ENCODE assay signal across 13 cellular contexts in the genomic region with DNA sequence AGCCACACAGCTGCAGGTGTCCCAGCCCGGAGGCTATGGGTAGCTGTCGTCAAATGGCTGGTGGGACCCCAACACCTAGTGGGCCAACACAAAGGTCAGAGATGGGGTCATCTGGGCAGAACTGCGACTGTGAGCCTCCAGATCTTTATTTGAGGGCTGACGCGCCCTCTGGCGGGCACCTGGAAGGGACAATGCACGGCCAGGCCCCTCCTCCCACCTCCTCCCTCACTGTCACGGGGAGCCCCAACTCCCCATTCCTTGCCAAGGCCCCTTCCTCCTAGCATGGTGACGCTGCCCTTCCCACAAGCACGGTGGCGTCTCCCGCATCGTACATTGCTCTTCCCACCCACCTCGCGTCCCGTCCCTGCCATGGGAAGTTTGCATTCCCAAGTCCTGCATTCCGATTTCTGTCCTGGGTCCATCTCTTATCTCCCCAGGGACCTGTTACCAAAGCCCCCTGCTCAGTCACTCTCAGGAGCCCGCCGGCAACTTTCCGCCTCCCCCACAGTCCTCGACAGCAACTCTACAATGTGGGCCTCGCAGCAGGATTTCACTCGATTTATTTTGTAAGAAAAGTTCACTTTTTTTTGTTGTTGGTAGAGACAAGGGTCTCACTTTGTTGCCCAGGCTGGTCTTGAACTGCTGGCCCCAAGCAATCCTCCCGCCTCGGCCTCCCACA. TPM values are rescaled to one million over a fixed set of nuclear protein-coding genes. Genes with fewer than 3 reads are reported as not detected.
DNase-seq lines count a peak whose midpoint lies in the region; ATAC-seq, FAIRE-seq and TF ChIP-seq lines count a peak whose summit lies in the region.
"Had no signal": no experiment of that assay in that cellular context is flagged by ENCODE, and none has a peak within 500 bp of the region (broad histone marks: within the 10 kb centered on the region; RNA-seq: fewer than 3 reads in every experiment).

No MANE protein-coding gene starts in this region.

- ATAC-seq in HG03196 (IDR thresholded peaks at IDR 0.05; ENCODE audit: unreplicated experiment) (no peak), HG03442 (IDR thresholded peaks at IDR 0.05; ENCODE audit: unreplicated experiment) (no peak)

- H3K4me1 Mint-ChIP-seq in MCF 10A (ENCODE audit: insufficient read depth, unreplicated experiment): no peaks in the 10 kb centered on the region

- TF ChIP-seq POLR2A in uterus (IDR thresholded peaks at IDR 0.05): no peak

- peak; percentile 88 for FAIRE-seq in HTR-8/SVneo (lab: Jason Lieb, UNC)

- peak; percentile 20 to 41 for DNase-seq in T47D (ENCODE audit: low read depth in 1 of 2, low spot score in 1 of 2)
- no peak for DNase-seq in MCF 10A (ENCODE audit: unreplicated experiment)
- DNase-seq in HTR-8/SVneo (ENCODE audit: insufficient read length, low spot score): peak; percentile 42
- no peak for DNase-seq in brain microvascular endothelial cell
- no peak for DNase-seq in retinal pigment epithelial cell (ENCODE audit: low read depth)
- DNase-seq in uterus: no peak
- DNase-seq: C1 segment of cervical spinal cord, kidney glomerular epithelial cell, MG63, SHP77 treated with DMSO at 0.1 percent for 48 hours had no signal

- H3K27ac ChIP-seq in brain microvascular endothelial cell (no peak overlapping the region), uterus (no peak overlapping the region)

- H3K27ac Mint-ChIP-seq in MCF 10A (ENCODE audit: low read depth, unreplicated experiment): no peak overlapping the region
- H3K27ac Mint-ChIP-seq: natural killer cell had no signal

- POLR2A ChIA-PET in MCF 10A (lab: Yijun Ruan, JAX): no interaction called here

- H3K4me3 Mint-ChIP-seq in MCF 10A (ENCODE audit: unreplicated experiment): no peak overlapping the region
- H3K4me3 Mint-ChIP-seq: natural killer cell had no signal

- in situ Hi-C loops in T47D (cut with HindIII; ENCODE audit: low pct_unique_long_range_greater_than_20kb, low sequenced_read_pairs) (no loop called here), brain microvascular endothelial cell (cut with HindIII; ENCODE audit: low pct_ligation_motif_present, low sequenced_read_pairs) (no loop called here)

- no peaks in the 10 kb centered on the region for H3K27me3 ChIP-seq in brain microvascular endothelial cell (replicated peaks)
- H3K27me3 ChIP-seq in uterus: no peaks in the 10 kb centered on the region
- H3K27me3 ChIP-seq: MG63 had no signal

- H3K4me3 ChIP-seq in brain microvascular endothelial cell (ENCODE audit: low read depth, low read length): no peak overlapping the region
- H3K4me3 ChIP-seq in retinal pigment epithelial cell (ENCODE audit: low read length): no peak overlapping the region
- H3K4me3 ChIP-seq in uterus: no peak overlapping the region
- H3K4me3 ChIP-seq: MG63 had no signal

- CTCF ChIA-PET in MCF 10A (lab: Yijun Ruan, JAX): interaction anchor here (1.0 to 1.8 kb wide), 2 partner anchors 29 to 83 kb away, joined by 3 to 6 read pairs; no protein-coding TSS in a partner anchor

- H3K9me3 Mint-ChIP-seq in MCF 10A (ENCODE audit: unreplicated experiment): peaks cover 31% of the 10 kb centered on the region

- H3K36me3 ChIP-seq in brain microvascular endothelial cell (replicated peaks) (no peaks in the 10 kb centered on the region), uterus (no peaks in the 10 kb centered on the region)
- H3K36me3 ChIP-seq: MG63 had no signal

- H3K27me3 Mint-ChIP-seq in MCF 10A (ENCODE audit: insufficient read depth, unreplicated experiment): no peaks in the 10 kb centered on the region

- no peaks in the 10 kb centered on the region for H3K4me1 ChIP-seq in uterus

- H3K9me3 ChIP-seq in uterus: peaks cover 0 to 19% of the 10 kb centered on the region in 2 donors
- H3K9me3 ChIP-seq: MG63 had no signal

- intact Hi-C loops in MCF 10A (cut with micrococcal nuclease): no loop called here
- intact Hi-C loops in uterus (cut with DNase I; ENCODE audit: low total_unique reads): no loop called here

- no peak for TF ChIP-seq CTCF in MCF 10A (IDR thresholded peaks at IDR 0.05; ENCODE audit: unreplicated experiment)
- TF ChIP-seq CTCF in brain microvascular endothelial cell (IDR thresholded peaks at IDR 0.05; ENCODE audit: low read depth, low read length, missing control alignments): peak; percentile 35
- peak; percentile 15 for TF ChIP-seq CTCF in retinal pigment epithelial cell (conservative IDR thresholded peaks at IDR 0.05; ENCODE audit: low read depth, low read length)
- no peak for TF ChIP-seq CTCF in uterus (IDR thresholded peaks at IDR 0.05)

- peaks cover 2% of the 10 kb centered on the region for H3K36me3 Mint-ChIP-seq in MCF 10A (ENCODE audit: insufficient read depth, unreplicated experiment)
- H3K36me3 Mint-ChIP-seq: natural killer cell had no signal

- BruUV-seq in MCF 10A (replicated peaks; lab: Mats Ljungman, UMichigan): no TSS peak

RNA-seq across cellular contexts. Expression of a gene that starts 1.0 kb away (rescaled TPM):
- not detected in 2 replicates for total RNA-seq in MCF 10A (2022)
- total RNA-seq in uterus: not detected
- total RNA-seq: natural killer cell had no signal

RNA-seq across cellular contexts. Expression of a gene that starts 21.2 kb away (rescaled TPM):
- 12.6 and 13.7 TPM in 2 replicates for total RNA-seq in MCF 10A (2022)
- 10 to 100 TPM in 2 of 4 donors, 1 to 10 TPM in 2; 2.4 to 12.8 (median 7.5) TPM for total RNA-seq in uterus

RNA-seq across cellular contexts. Expression of a gene that starts 48.3 kb away (rescaled TPM):
- 4.1 and 4.6 TPM in 2 replicates for total RNA-seq in MCF 10A (2022)
- total RNA-seq in uterus: 10 to 100 TPM in 1 of 4 donors, 1 to 10 TPM in 2, under 1 TPM in 1; 0.59 to 21.5 (median 8.3) TPM

Comparison
In these comparisons a context has a peak if more than half of its experiments do, and no peak if none do; other contexts are left out.
1. DNase-seq: peak in T47D (2 of 2) and HTR-8/SVneo (single experiment); none in MCF 10A (single experiment), brain microvascular endothelial cell (single experiment), retinal pigment epithelial cell (single experiment) and uterus (0 of 2).
2. CTCF ChIP-seq: peak in brain microvascular endothelial cell (single experiment) and retinal pigment epithelial cell (single experiment); none in MCF 10A (single experiment) and uterus (0 of 4).